ENCODE assay signal across 20 cellular contexts in the genomic region with DNA sequence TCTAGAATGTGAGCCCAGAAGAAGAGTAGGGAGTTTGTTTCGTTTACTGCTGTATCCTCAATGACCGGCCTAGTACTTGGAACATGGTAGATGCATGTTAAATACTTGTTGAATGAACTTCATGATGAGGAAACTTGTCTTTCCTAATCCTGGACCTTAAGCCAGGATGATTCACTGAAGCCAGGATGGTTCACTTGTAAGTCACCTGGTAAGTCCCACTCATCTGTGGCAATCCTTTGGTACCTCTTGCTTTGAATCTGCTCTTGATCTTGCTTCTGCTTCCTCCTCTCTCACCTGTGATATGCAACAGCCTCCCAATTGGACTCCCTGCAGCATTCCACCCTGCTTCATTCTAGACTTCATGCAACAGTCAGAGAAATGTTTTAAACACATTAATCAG. TPM values are rescaled to one million over a fixed set of nuclear protein-coding genes. Genes with fewer than 3 reads are reported as not detected.
DNase-seq lines count a peak whose midpoint lies in the region; ATAC-seq lines count a peak whose summit lies in the region.
"Had no signal": no experiment of that assay in that cellular context is flagged by ENCODE, and none has a peak within 500 bp of the region (broad histone marks: within the 10 kb centered on the region; RNA-seq: fewer than 3 reads in every experiment).

No MANE protein-coding gene starts in this region.

- peak overlapping the region; percentile 17 for H3K56ac ChIP-seq in mesendoderm (ENCODE audit: low read length)

- peaks cover 31% of the 10 kb centered on the region for H3K4me1 ChIP-seq in mesendoderm (ENCODE audit: control insufficient read depth, low read depth, low read length)
- H3K4me1 ChIP-seq: right lobe of liver had no signal

- WGBS in mesendoderm (ENCODE audit: extremely low coverage, insufficient coverage, low lambda C conversion rate), result no CpG with 5 or more reads among the region's 2 CpGs

- peak overlapping the region; percentile 53 for H3K18ac ChIP-seq in mesendoderm (ENCODE audit: low read length)

- H3K9ac ChIP-seq in mesendoderm (ENCODE audit: low read length), result no peak overlapping the region
- H3K9ac ChIP-seq: BLaER1 had no signal

- peak overlapping the region; percentile 89 for H2BK120ac ChIP-seq in mesendoderm (ENCODE audit: low read depth, low read length)

- H2BK15ac ChIP-seq in mesendoderm (replicated peaks; ENCODE audit: low read depth), result no peak overlapping the region

- H3K4me2 ChIP-seq in mesendoderm (ENCODE audit: low read length), result no peak overlapping the region
- H3K4me2 ChIP-seq: BLaER1 had no signal

- H3K4me3 ChIP-seq in mesendoderm (ENCODE audit: low read length), result no peak overlapping the region
- H3K4me3 ChIP-seq: BLaER1, K562, right lobe of liver, SK-N-MC, upper lobe of left lung had no signal

- no peaks in the 10 kb centered on the region for H3K79me1 ChIP-seq in mesendoderm (ENCODE audit: low read length)

- H2AK5ac ChIP-seq in mesendoderm (ENCODE audit: low read length), result peak overlapping the region; percentile 100

- H2BK5ac ChIP-seq in mesendoderm (ENCODE audit: low read length), result peak overlapping the region; percentile 75

- no peak overlapping the region for H4K8ac ChIP-seq in mesendoderm (ENCODE audit: low read depth, low read length)

- ATAC-seq in GM18511 (IDR thresholded peaks at IDR 0.05; ENCODE audit: unreplicated experiment) (no peak), GM21423 (IDR thresholded peaks at IDR 0.05; ENCODE audit: unreplicated experiment) (no peak)
- ATAC-seq: activated naive CD8-positive, alpha-beta T cell treated with anti-CD3 and anti-CD28 coated beads, Interleukin-2, amount 50 U/mL, for 24 hours; K562; right lobe of liver had no signal

- DNase-seq in AG20443 (ENCODE audit: low spot score) (peak; percentile 65), LHCN-M2 (ENCODE audit: low read depth) (peak; percentile 64), epithelial cell of prostate (ENCODE audit: low read depth, low spot score) (peak; percentile 97), mesendoderm (no peak), NCI-H526 (lab: John Stamatoyannopoulos, UW) (no peak), SHP77 (lab: John Stamatoyannopoulos, UW) (no peak)
- DNase-seq: activated CD4-positive, alpha-beta memory T cell treated with anti-CD3 and anti-CD28 coated beads for 36 hours; activated naive CD8-positive, alpha-beta T cell treated with anti-CD3 and anti-CD28 coated beads, Interleukin-2, amount 50 U/mL, for 24 hours; foreskin melanocyte; H7; NCI-H1417 treated with DMSO at 0.1 percent for 48 hours; NCI-H2227 treated with DMSO at 0.1 percent for 48 hours; right lobe of liver; stimulated activated CD4-positive, alpha-beta T cell treated with anti-CD3 and anti-CD28 coated beads, Interleukin-4, amount 100 ng/mL, for 4 hours; upper lobe of left lung had no signal

- H3K27me3 ChIP-seq in mesendoderm (ENCODE audit: insufficient read depth, low read length, poor library complexity), result no peaks in the 10 kb centered on the region
- H3K27me3 ChIP-seq: BLaER1, right lobe of liver, upper lobe of left lung had no signal

- H3K27ac ChIP-seq in epithelial cell of prostate, result peak overlapping the region; percentile 84
- no peak overlapping the region for H3K27ac ChIP-seq in mesendoderm (ENCODE audit: low read depth, low read length)
- H3K27ac ChIP-seq: BLaER1, right lobe of liver, SK-N-MC, upper lobe of left lung had no signal

- H3K36me3 ChIP-seq in mesendoderm (ENCODE audit: control insufficient read depth, insufficient read depth, low read length), result no peaks in the 10 kb centered on the region
- H3K36me3 ChIP-seq: BLaER1, right lobe of liver, upper lobe of left lung had no signal

- H3K4ac ChIP-seq in mesendoderm (ENCODE audit: low read depth, low read length), result peak overlapping the region; percentile 37

- peak overlapping the region; percentile 84 for H4K5ac ChIP-seq in mesendoderm (ENCODE audit: low read length)

- no peaks in the 10 kb centered on the region for H3K79me2 ChIP-seq in mesendoderm (ENCODE audit: control insufficient read depth, insufficient read depth, low read length)

- H3K23ac ChIP-seq in mesendoderm (ENCODE audit: low read length), result no peak overlapping the region

RNA-seq across cellular contexts. Expression of a gene that starts 43.6 kb away (rescaled TPM):
- total RNA-seq in LHCN-M2 (2014; rRNA removed), result 0.13 and 0.57 TPM in 2 replicates
- polyA plus RNA-seq in LHCN-M2 (2012), result 0.26 TPM
- polyA plus RNA-seq in mesendoderm (2013, experiment 1 of 2), result 26.1 TPM
- polyA plus RNA-seq in mesendoderm (2013, experiment 2 of 2), result 24.8 TPM
- total RNA-seq: K562 had no signal

Comparison
In these comparisons a context has a peak if more than half of its experiments do, and no peak if none do; other contexts are left out.
1. DNase-seq: peak in AG20443 (single experiment), LHCN-M2 (single experiment) and epithelial cell of prostate (single experiment); none in mesendoderm (single experiment), NCI-H526 (0 of 2) and SHP77 (0 of 2).